1 cellular context compared by ENCODE assay signal in genomic region chr16:17273142-17273561, GRCh38.
TF ChIP-seq lines count a peak whose summit lies in the region.

No MANE protein-coding gene starts in this region.

TF ChIP-seq in HepG2, 621 proteins besides CTCF, POLR2A, EP300 and RAD21 (continued from another document):
- no peak for TF ChIP-seq MTERF4 (CRISPR knock-in tag; IDR thresholded peaks at IDR 0.05)
- TF ChIP-seq RFX1 (IDR thresholded peaks at IDR 0.05): no peak
- no peak for TF ChIP-seq FOXJ3 (CRISPR knock-in tag; IDR thresholded peaks at IDR 0.05; ENCODE audit: borderline replicate concordance)
- TF ChIP-seq FOSL2 (CRISPR knock-in tag; IDR thresholded peaks at IDR 0.05): peak; percentile 90
- no peak for TF ChIP-seq ZNF484 (CRISPR knock-in tag; IDR thresholded peaks at IDR 0.05; ENCODE audit: borderline replicate concordance, low read depth)
- TF ChIP-seq ZNF205 (CRISPR knock-in tag; IDR thresholded peaks at IDR 0.05): no peak
- TF ChIP-seq ZNF841 (CRISPR knock-in tag; IDR thresholded peaks at IDR 0.05; ENCODE audit: borderline replicate concordance): no peak
- TF ChIP-seq KDM1A (CRISPR knock-in tag; IDR thresholded peaks at IDR 0.05): no peak
- TF ChIP-seq DDIT3 (CRISPR knock-in tag; IDR thresholded peaks at IDR 0.05): no peak
- TF ChIP-seq ATF4 (CRISPR knock-in tag; IDR thresholded peaks at IDR 0.05): peak in 1 of 2 experiments; percentile 85; a peak in 2 of 4 replicates
- no peak for TF ChIP-seq ZNF670 (CRISPR knock-in tag; IDR thresholded peaks at IDR 0.05; ENCODE audit: borderline replicate concordance)
- peak; percentile 42; the same call in 1 of the 2 replicates for TF ChIP-seq ATF7 (IDR thresholded peaks at IDR 0.05)
- TF ChIP-seq ATF7 (CRISPR knock-in tag; IDR thresholded peaks at IDR 0.05): no peak
- peak; percentile 66; the same call in 1 of the 2 replicates for TF ChIP-seq CREB1 (IDR thresholded peaks at IDR 0.05)
- TF ChIP-seq CREB1 (CRISPR knock-in tag; IDR thresholded peaks at IDR 0.05): no peak
- TF ChIP-seq ZSCAN29 (CRISPR knock-in tag; conservative IDR thresholded peaks at IDR 0.05): no peak
- TF ChIP-seq CEBPB (IDR thresholded peaks at IDR 0.05; ENCODE audit: borderline replicate concordance, low read depth, low read length): peak; percentile 35; the same call in 1 of the 2 replicates
